Comparison of ENCODE assay signal across 1 cellular context in genomic region chr19:17539288-17540117, GRCh38.
TF ChIP-seq lines count a peak whose summit lies in the region.

No MANE protein-coding gene starts in this region.

TF ChIP-seq in WTC11, 78 proteins besides CTCF, POLR2A, EP300 and RAD21 (continued from another document and continues in another):
- TF ChIP-seq ZNF121 (CRISPR knock-in tag; IDR thresholded peaks at IDR 0.05) (no peak), CREM (CRISPR knock-in tag; IDR thresholded peaks at IDR 0.05) (0 out of 2 replicates have a peak, but pooled peaks have one; percentile 76), PRRX2 (CRISPR knock-in tag; IDR thresholded peaks at IDR 0.05) (no peak), FOXP4 (CRISPR knock-in tag; IDR thresholded peaks at IDR 0.05) (peak; percentile 66; the same call in 1 of the 2 replicates), USF2 (CRISPR knock-in tag; IDR thresholded peaks at IDR 0.05) (peak; percentile 10; the same call in 1 of the 2 replicates), JAZF1 (CRISPR knock-in tag; IDR thresholded peaks at IDR 0.05) (no peak), ZNF671 (CRISPR knock-in tag; IDR thresholded peaks at IDR 0.05) (no peak), MXD4 (CRISPR knock-in tag; IDR thresholded peaks at IDR 0.05; ENCODE audit: borderline replicate concordance) (no peak), HMGA2 (CRISPR knock-in tag; IDR thresholded peaks at IDR 0.05) (no peak), KAT7 (CRISPR knock-in tag; IDR thresholded peaks at IDR 0.05; ENCODE audit: borderline replicate concordance) (no peak), GABPB1 (CRISPR knock-in tag; IDR thresholded peaks at IDR 0.05) (no peak), ZNF396 (CRISPR knock-in tag; IDR thresholded peaks at IDR 0.05; ENCODE audit: borderline replicate concordance) (no peak), GTF2I (CRISPR knock-in tag; conservative IDR thresholded peaks at IDR 0.05) (no peak), OVOL2 (CRISPR knock-in tag; IDR thresholded peaks at IDR 0.05; ENCODE audit: borderline replicate concordance) (no peak), TEAD1 (CRISPR knock-in tag; IDR thresholded peaks at IDR 0.05) (no peak; the same call in 1 of the 2 replicates), NFE2L1 (CRISPR knock-in tag; IDR thresholded peaks at IDR 0.05) (0 out of 2 replicates have a peak, but pooled peaks have one; percentile 27), ZNF219 (CRISPR knock-in tag; IDR thresholded peaks at IDR 0.05; ENCODE audit: borderline replicate concordance) (peak; percentile 71; the same call in 1 of the 2 replicates), NFYB (CRISPR knock-in tag; conservative IDR thresholded peaks at IDR 0.05; ENCODE audit: low read depth) (no peak), ZNF281 (CRISPR knock-in tag; IDR thresholded peaks at IDR 0.05) (no peak), RELA (CRISPR knock-in tag; IDR thresholded peaks at IDR 0.05; ENCODE audit: borderline replicate concordance) (no peak), SOX15 (CRISPR knock-in tag; IDR thresholded peaks at IDR 0.05) (no peak), NFATC4 (CRISPR knock-in tag; IDR thresholded peaks at IDR 0.05) (no peak), ZNF416 (CRISPR knock-in tag; IDR thresholded peaks at IDR 0.05) (no peak), ZNF138 (CRISPR knock-in tag; conservative IDR thresholded peaks at IDR 0.05) (no peak), ZBTB21 (CRISPR knock-in tag; IDR thresholded peaks at IDR 0.05; ENCODE audit: borderline replicate concordance) (peak; percentile 91), EMX1 (CRISPR knock-in tag; IDR thresholded peaks at IDR 0.05) (no peak)
- TF ChIP-seq, protein P1, sequence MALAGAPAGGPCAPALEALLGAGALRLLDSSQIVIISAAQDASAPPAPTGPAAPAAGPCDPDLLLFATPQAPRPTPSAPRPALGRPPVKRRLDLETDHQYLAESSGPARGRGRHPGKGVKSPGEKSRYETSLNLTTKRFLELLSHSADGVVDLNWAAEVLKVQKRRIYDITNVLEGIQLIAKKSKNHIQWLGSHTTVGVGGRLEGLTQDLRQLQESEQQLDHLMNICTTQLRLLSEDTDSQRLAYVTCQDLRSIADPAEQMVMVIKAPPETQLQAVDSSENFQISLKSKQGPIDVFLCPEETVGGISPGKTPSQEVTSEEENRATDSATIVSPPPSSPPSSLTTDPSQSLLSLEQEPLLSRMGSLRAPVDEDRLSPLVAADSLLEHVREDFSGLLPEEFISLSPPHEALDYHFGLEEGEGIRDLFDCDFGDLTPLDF (CRISPR knock-in tag; IDR thresholded peaks at IDR 0.05) = peak; percentile 54; the same call in 1 of the 2 replicates
- TF ChIP-seq, protein P2, sequence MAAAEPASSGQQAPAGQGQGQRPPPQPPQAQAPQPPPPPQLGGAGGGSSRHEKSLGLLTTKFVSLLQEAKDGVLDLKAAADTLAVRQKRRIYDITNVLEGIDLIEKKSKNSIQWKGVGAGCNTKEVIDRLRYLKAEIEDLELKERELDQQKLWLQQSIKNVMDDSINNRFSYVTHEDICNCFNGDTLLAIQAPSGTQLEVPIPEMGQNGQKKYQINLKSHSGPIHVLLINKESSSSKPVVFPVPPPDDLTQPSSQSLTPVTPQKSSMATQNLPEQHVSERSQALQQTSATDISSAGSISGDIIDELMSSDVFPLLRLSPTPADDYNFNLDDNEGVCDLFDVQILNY (CRISPR knock-in tag; IDR thresholded peaks at IDR 0.05) = peak; percentile 97
- TF ChIP-seq, protein P3, sequence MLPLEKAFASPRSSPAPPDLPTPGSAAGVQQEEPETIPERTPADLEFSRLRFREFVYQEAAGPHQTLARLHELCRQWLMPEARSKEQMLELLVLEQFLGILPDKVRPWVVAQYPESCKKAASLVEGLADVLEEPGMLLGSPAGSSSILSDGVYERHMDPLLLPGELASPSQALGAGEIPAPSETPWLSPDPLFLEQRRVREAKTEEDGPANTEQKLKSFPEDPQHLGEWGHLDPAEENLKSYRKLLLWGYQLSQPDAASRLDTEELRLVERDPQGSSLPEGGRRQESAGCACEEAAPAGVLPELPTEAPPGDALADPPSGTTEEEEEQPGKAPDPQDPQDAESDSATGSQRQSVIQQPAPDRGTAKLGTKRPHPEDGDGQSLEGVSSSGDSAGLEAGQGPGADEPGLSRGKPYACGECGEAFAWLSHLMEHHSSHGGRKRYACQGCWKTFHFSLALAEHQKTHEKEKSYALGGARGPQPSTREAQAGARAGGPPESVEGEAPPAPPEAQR (CRISPR knock-in tag; IDR thresholded peaks at IDR 0.05) = no peak
- TF ChIP-seq, protein P4, sequence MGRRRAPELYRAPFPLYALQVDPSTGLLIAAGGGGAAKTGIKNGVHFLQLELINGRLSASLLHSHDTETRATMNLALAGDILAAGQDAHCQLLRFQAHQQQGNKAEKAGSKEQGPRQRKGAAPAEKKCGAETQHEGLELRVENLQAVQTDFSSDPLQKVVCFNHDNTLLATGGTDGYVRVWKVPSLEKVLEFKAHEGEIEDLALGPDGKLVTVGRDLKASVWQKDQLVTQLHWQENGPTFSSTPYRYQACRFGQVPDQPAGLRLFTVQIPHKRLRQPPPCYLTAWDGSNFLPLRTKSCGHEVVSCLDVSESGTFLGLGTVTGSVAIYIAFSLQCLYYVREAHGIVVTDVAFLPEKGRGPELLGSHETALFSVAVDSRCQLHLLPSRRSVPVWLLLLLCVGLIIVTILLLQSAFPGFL (CRISPR knock-in tag; IDR thresholded peaks at IDR 0.05; ENCODE audit: borderline replicate concordance) = 0 out of 2 replicates have a peak, but pooled peaks have one; percentile 31
- TF ChIP-seq, protein P5, sequence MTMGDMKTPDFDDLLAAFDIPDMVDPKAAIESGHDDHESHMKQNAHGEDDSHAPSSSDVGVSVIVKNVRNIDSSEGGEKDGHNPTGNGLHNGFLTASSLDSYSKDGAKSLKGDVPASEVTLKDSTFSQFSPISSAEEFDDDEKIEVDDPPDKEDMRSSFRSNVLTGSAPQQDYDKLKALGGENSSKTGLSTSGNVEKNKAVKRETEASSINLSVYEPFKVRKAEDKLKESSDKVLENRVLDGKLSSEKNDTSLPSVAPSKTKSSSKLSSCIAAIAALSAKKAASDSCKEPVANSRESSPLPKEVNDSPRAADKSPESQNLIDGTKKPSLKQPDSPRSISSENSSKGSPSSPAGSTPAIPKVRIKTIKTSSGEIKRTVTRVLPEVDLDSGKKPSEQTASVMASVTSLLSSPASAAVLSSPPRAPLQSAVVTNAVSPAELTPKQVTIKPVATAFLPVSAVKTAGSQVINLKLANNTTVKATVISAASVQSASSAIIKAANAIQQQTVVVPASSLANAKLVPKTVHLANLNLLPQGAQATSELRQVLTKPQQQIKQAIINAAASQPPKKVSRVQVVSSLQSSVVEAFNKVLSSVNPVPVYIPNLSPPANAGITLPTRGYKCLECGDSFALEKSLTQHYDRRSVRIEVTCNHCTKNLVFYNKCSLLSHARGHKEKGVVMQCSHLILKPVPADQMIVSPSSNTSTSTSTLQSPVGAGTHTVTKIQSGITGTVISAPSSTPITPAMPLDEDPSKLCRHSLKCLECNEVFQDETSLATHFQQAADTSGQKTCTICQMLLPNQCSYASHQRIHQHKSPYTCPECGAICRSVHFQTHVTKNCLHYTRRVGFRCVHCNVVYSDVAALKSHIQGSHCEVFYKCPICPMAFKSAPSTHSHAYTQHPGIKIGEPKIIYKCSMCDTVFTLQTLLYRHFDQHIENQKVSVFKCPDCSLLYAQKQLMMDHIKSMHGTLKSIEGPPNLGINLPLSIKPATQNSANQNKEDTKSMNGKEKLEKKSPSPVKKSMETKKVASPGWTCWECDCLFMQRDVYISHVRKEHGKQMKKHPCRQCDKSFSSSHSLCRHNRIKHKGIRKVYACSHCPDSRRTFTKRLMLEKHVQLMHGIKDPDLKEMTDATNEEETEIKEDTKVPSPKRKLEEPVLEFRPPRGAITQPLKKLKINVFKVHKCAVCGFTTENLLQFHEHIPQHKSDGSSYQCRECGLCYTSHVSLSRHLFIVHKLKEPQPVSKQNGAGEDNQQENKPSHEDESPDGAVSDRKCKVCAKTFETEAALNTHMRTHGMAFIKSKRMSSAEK (CRISPR knock-in tag; IDR thresholded peaks at IDR 0.05; ENCODE audit: borderline replicate concordance) = no peak
- TF ChIP-seq, protein P6, sequence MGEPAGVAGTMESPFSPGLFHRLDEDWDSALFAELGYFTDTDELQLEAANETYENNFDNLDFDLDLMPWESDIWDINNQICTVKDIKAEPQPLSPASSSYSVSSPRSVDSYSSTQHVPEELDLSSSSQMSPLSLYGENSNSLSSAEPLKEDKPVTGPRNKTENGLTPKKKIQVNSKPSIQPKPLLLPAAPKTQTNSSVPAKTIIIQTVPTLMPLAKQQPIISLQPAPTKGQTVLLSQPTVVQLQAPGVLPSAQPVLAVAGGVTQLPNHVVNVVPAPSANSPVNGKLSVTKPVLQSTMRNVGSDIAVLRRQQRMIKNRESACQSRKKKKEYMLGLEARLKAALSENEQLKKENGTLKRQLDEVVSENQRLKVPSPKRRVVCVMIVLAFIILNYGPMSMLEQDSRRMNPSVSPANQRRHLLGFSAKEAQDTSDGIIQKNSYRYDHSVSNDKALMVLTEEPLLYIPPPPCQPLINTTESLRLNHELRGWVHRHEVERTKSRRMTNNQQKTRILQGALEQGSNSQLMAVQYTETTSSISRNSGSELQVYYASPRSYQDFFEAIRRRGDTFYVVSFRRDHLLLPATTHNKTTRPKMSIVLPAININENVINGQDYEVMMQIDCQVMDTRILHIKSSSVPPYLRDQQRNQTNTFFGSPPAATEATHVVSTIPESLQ (CRISPR knock-in tag; IDR thresholded peaks at IDR 0.05) = no peak
- TF ChIP-seq, protein P7, sequence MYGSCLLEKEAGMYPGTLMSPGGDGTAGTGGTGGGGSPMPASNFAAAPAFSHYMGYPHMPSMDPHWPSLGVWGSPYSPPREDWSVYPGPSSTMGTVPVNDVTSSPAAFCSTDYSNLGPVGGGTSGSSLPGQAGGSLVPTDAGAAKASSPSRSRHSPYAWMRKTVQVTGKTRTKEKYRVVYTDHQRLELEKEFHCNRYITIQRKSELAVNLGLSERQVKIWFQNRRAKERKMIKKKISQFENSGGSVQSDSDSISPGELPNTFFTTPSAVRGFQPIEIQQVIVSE (CRISPR knock-in tag; IDR thresholded peaks at IDR 0.05; ENCODE audit: borderline replicate concordance) = no peak
- TF ChIP-seq, protein P8, sequence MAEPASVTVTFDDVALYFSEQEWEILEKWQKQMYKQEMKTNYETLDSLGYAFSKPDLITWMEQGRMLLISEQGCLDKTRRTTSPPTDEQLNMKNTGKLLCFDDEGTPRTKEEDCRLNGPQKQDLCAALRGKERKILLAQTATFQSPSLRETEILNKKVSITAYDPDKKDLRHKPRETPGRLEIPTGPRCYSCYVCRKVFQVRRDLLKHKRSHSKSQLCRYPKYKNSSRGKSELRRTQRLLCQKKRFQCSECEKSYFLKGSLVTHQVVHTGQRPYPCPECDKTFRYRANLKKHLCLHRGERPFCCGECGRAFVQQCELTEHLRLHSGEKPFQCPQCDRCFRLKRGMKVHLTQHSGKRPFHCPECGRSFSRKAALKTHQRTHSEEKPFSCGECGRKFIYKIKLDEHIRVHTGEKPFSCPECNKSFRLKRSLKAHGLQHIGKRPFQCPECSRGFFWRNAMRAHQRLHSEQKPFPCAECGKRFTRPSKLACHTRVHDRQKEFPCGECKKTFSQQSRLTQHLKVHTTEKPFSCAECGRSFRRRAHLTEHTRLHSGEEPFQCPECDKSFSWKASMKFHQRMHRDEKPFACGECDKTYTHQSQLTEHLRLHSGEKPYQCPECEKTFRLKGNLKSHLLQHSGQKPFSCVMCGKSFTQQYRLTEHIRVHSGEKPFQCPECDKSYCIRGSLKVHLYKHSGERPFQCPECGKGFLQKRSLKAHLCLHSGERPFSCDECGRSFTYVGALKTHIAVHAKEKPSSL (CRISPR knock-in tag; conservative IDR thresholded peaks at IDR 0.05) = no peak
- TF ChIP-seq, protein P9, sequence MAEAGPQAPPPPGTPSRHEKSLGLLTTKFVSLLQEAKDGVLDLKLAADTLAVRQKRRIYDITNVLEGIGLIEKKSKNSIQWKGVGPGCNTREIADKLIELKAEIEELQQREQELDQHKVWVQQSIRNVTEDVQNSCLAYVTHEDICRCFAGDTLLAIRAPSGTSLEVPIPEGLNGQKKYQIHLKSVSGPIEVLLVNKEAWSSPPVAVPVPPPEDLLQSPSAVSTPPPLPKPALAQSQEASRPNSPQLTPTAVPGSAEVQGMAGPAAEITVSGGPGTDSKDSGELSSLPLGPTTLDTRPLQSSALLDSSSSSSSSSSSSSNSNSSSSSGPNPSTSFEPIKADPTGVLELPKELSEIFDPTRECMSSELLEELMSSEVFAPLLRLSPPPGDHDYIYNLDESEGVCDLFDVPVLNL (CRISPR knock-in tag; IDR thresholded peaks at IDR 0.05; ENCODE audit: borderline replicate concordance, low read depth) = peak; percentile 91
